ENCODE assay signal across 27 cellular contexts in the genomic region with DNA sequence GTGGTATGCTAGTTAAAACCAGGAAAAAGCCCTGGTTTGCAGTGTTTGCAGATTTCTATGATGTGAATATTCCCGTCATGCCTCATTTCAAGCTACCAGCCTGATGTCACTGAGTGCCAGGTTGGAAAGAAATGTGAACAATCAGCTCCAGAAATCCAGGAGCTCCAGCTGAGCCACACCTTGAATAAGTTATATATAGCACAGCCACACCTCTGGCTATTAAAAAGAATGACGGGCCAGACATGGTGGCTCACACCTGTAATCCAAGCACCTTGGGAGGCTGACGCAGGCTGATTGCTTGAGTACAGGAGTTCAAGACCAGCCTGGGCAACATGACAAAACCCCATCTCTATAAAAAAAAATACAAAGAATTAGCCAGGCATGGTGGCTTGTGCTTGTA. TPM values are rescaled to one million over a fixed set of nuclear protein-coding genes. Genes with fewer than 3 reads are reported as not detected.
DNase-seq lines count a peak whose midpoint lies in the region; ATAC-seq lines count a peak whose summit lies in the region.
"Had no signal": no experiment of that assay in that cellular context is flagged by ENCODE, and none has a peak within 500 bp of the region (broad histone marks: within the 10 kb centered on the region; RNA-seq: fewer than 3 reads in every experiment).

No MANE protein-coding gene starts in this region.

- no peaks in the 10 kb centered on the region for H3K36me3 ChIP-seq in mucosa of rectum (ENCODE audit: control insufficient read depth in 2 of 2, insufficient read depth in 2 of 2, low read length in 2 of 2)
- H3K36me3 ChIP-seq: heart left ventricle, lower lobe of right lung, pancreas, upper lobe of left lung had no signal

- CTCF ChIA-PET in activated CD8-positive, alpha-beta memory T cell treated with anti-CD3 and anti-CD28 coated beads, Interleukin-2, amount 10 ng/mL, durations not matched to agents 7 days and 5 days (lab: Charles Lee): interaction anchor here (1.1 kb wide), 1 partner anchor 13 kb away, joined by 3 read pairs; no protein-coding TSS in a partner anchor

- peak overlapping the region in 1 of 2 donors; percentile 33 for H3K9ac ChIP-seq in mucosa of rectum (ENCODE audit: low read depth in 1 of 2, low read length in 2 of 2)
- H3K9ac ChIP-seq: KMS-11 had no signal

- no peak overlapping the region for H3K27ac Mint-ChIP-seq in activated CD8-positive, alpha-beta memory T cell treated with anti-CD3 and anti-CD28 coated beads, Interleukin-2, amount 10 ng/mL, durations not matched to agents 7 days and 5 days
- H3K27ac Mint-ChIP-seq: activated T-cell treated with anti-CD3 and anti-CD28 coated beads, Interleukin-2, amount 50 U/mL, for 24 hours; CD8-positive, alpha-beta memory T cell; nephron progenitor cell; stimulated activated naive B cell treated with anti-CD40 and anti-IgM and Interleukin-4, amounts not matched to agents 10 μg/mL and 1 μg/mL and 100 μg/mL, for 72 hours had no signal

- peak overlapping the region; percentile 81 to 92 for H3K27ac ChIP-seq in mucosa of rectum (ENCODE audit: low read depth in 2 of 2, low read length in 2 of 2)
- H3K27ac ChIP-seq: heart left ventricle, KMS-11, lower lobe of right lung, pancreas, PC-9, skin epidermis, upper lobe of left lung had no signal

- H3K4me3 ChIP-seq in mucosa of rectum (ENCODE audit: low read length in 2 of 2): peak overlapping the region in 1 of 2 donors; percentile 27
- H3K4me3 ChIP-seq: heart left ventricle, lower lobe of right lung, pancreas, PC-9, skin epidermis, upper lobe of left lung had no signal

- no peak for ATAC-seq in activated CD8-positive, alpha-beta memory T cell treated with anti-CD3 and anti-CD28 coated beads, Interleukin-2, amount 10 ng/mL, durations not matched to agents 7 days and 5 days
- no peak for ATAC-seq in GM19452 (IDR thresholded peaks at IDR 0.05; ENCODE audit: unreplicated experiment)
- ATAC-seq: heart left ventricle, lower lobe of right lung, pancreas had no signal

- no peak overlapping the region for H3K4me3 Mint-ChIP-seq in activated CD8-positive, alpha-beta memory T cell treated with anti-CD3 and anti-CD28 coated beads, Interleukin-2, amount 10 ng/mL, durations not matched to agents 7 days and 5 days
- H3K4me3 Mint-ChIP-seq: activated T-cell treated with anti-CD3 and anti-CD28 coated beads, Interleukin-2, amount 50 U/mL, for 24 hours; CD8-positive, alpha-beta memory T cell; nephron progenitor cell; stimulated activated naive B cell treated with anti-CD40 and anti-IgM and Interleukin-4, amounts not matched to agents 10 μg/mL and 1 μg/mL and 100 μg/mL, for 72 hours had no signal

- no peaks in the 10 kb centered on the region for H3K9me3 Mint-ChIP-seq in activated CD8-positive, alpha-beta memory T cell treated with anti-CD3 and anti-CD28 coated beads, Interleukin-2, amount 10 ng/mL, durations not matched to agents 7 days and 5 days (ENCODE audit: low read depth)
- H3K9me3 Mint-ChIP-seq: activated T-cell treated with anti-CD3 and anti-CD28 coated beads, Interleukin-2, amount 50 U/mL, for 24 hours; CD8-positive, alpha-beta memory T cell; stimulated activated naive B cell treated with anti-CD40 and anti-IgM and Interleukin-4, amounts not matched to agents 10 μg/mL and 1 μg/mL and 100 μg/mL, for 72 hours had no signal

- H3K9me3 ChIP-seq in mucosa of rectum (ENCODE audit: control insufficient read depth in 2 of 2, low read length in 2 of 2): no peaks in the 10 kb centered on the region
- H3K9me3 ChIP-seq: heart left ventricle, lower lobe of right lung, pancreas, upper lobe of left lung had no signal

- peaks cover 62% of the 10 kb centered on the region for H3K27me3 Mint-ChIP-seq in activated CD8-positive, alpha-beta memory T cell treated with anti-CD3 and anti-CD28 coated beads, Interleukin-2, amount 10 ng/mL, durations not matched to agents 7 days and 5 days

- no peaks in the 10 kb centered on the region for H3K27me3 ChIP-seq in mucosa of rectum (ENCODE audit: control insufficient read depth in 2 of 2, insufficient read depth in 2 of 2, low read length in 2 of 2)
- H3K27me3 ChIP-seq: upper lobe of left lung had no signal

- H3K4me1 Mint-ChIP-seq in activated CD8-positive, alpha-beta memory T cell treated with anti-CD3 and anti-CD28 coated beads, Interleukin-2, amount 10 ng/mL, durations not matched to agents 7 days and 5 days: no peaks in the 10 kb centered on the region

- no peaks in the 10 kb centered on the region for H3K36me3 Mint-ChIP-seq in activated CD8-positive, alpha-beta memory T cell treated with anti-CD3 and anti-CD28 coated beads, Interleukin-2, amount 10 ng/mL, durations not matched to agents 7 days and 5 days
- H3K36me3 Mint-ChIP-seq: CD8-positive, alpha-beta memory T cell; stimulated activated naive B cell treated with anti-CD40 and anti-IgM and Interleukin-4, amounts not matched to agents 10 μg/mL and 1 μg/mL and 100 μg/mL, for 72 hours had no signal

- H3K4me1 ChIP-seq in mucosa of rectum (ENCODE audit: control insufficient read depth in 2 of 2, insufficient read depth in 2 of 2, low read length in 2 of 2): peaks cover 13 to 26% of the 10 kb centered on the region in 2 donors
- H3K4me1 ChIP-seq: lower lobe of right lung, pancreas, upper lobe of left lung had no signal

- DNase-seq in activated CD8-positive, alpha-beta memory T cell treated with anti-CD3 and anti-CD28 coated beads, Interleukin-2, amount 10 ng/mL, durations not matched to agents 7 days and 5 days: peak; percentile 3
- no peak for DNase-seq in activated CD8-positive, alpha-beta memory T cell treated with anti-CD3 and anti-CD28 coated beads, Interleukin-2, amount 50 U/mL, for 48 hours
- peak; percentile 33 for DNase-seq in LoVo (ENCODE audit: low spot score)
- peak; percentile 42 for DNase-seq in cerebellar cortex (ENCODE audit: low spot score)
- no peak for DNase-seq in nucleus accumbens (lab: John Stamatoyannopoulos, UW)
- DNase-seq in posterior vena cava (ENCODE audit: low spot score): no peak
- DNase-seq: activated T-cell treated with anti-CD3 and anti-CD28 coated beads, Interleukin-2, amount 50 U/mL, for 24 hours; CD8-positive, alpha-beta memory T cell; DMS 273 treated with DMSO at 0.1 percent for 48 hours; foreskin fibroblast; lower lobe of right lung; NCI-H1436; NCI-H2107; nephron progenitor cell; pancreas; retina; SHP77; stimulated activated naive B cell treated with anti-CD40 and anti-IgM and Interleukin-4, amounts not matched to agents 10 μg/mL and 1 μg/mL and 100 μg/mL, for 72 hours; substantia nigra; T-helper 2 cell; upper lobe of left lung had no signal

- intact Hi-C loops in posterior vena cava (cut with DNase I): no loop called here

RNA-seq across cellular contexts. Expression of a gene that starts 18.7 kb away (rescaled TPM):
- total RNA-seq in activated CD8-positive, alpha-beta memory T cell treated with anti-CD3 and anti-CD28 coated beads, Interleukin-2, amount 10 ng/mL, durations not matched to agents 7 days and 5 days: 10 to 100 TPM; 41.4 to 53.0 TPM
- total RNA-seq in posterior vena cava: 10 to 100 TPM; 21.8 to 23.7 TPM

Comparison
In these comparisons a context has a peak if more than half of its experiments do, and no peak if none do; other contexts are left out.
1. DNase-seq: peak in activated CD8-positive, alpha-beta memory T cell treated with anti-CD3 and anti-CD28 coated beads, Interleukin-2, amount 10 ng/mL, durations not matched to agents 7 days and 5 days (single experiment), LoVo (single experiment) and cerebellar cortex (single experiment); none in activated CD8-positive, alpha-beta memory T cell treated with anti-CD3 and anti-CD28 coated beads, Interleukin-2, amount 50 U/mL, for 48 hours (single experiment), nucleus accumbens (0 of 56) and posterior vena cava (single experiment).